ENCODE assay signal across 25 cellular contexts in genomic region chr11:73542175-73542574, GRCh38. TPM values are rescaled to one million over a fixed set of nuclear protein-coding genes. Genes with fewer than 3 reads are reported as not detected.
DNase-seq lines count a peak whose midpoint lies in the region; ATAC-seq and TF ChIP-seq lines count a peak whose summit lies in the region.
"Had no signal": no experiment of that assay in that cellular context is flagged by ENCODE, and none has a peak within 500 bp of the region (broad histone marks: within the 10 kb centered on the region; RNA-seq: fewer than 3 reads in every experiment).

No MANE protein-coding gene starts in this region.

- H3K36me3 Mint-ChIP-seq in MCF 10A (ENCODE audit: insufficient read depth, unreplicated experiment): no peaks in the 10 kb centered on the region

- 50% methylated on average over 1 of the region's 1 CpG for WGBS in mammary epithelial cell (ENCODE audit: low coverage, missing lambda C conversion rate)

- no peaks in the 10 kb centered on the region for H3K9me3 ChIP-seq in mammary epithelial cell (replicated peaks; ENCODE audit: insufficient read depth, low read length)
- H3K9me3 ChIP-seq in SK-N-MC (ENCODE audit: low read depth, low read length): no peaks in the 10 kb centered on the region
- H3K9me3 ChIP-seq in MG63: no peaks in the 10 kb centered on the region
- H3K9me3 ChIP-seq: breast epithelium, pancreas had no signal

- H3K36me3 ChIP-seq in mammary epithelial cell (ENCODE audit: insufficient read depth, low read length): no peaks in the 10 kb centered on the region
- no peaks in the 10 kb centered on the region for H3K36me3 ChIP-seq in SK-N-MC (ENCODE audit: insufficient read depth, low read length)
- H3K36me3 ChIP-seq in MG63: no peaks in the 10 kb centered on the region
- H3K36me3 ChIP-seq: breast epithelium, pancreas had no signal

- peak overlapping the region; percentile 9 for H3K4me3 Mint-ChIP-seq in MCF 10A (ENCODE audit: unreplicated experiment)
- H3K4me3 Mint-ChIP-seq: activated naive CD4-positive, alpha-beta T cell treated with anti-CD3 and anti-CD28 coated beads, Interleukin-2, amount 50 U/mL, for 24 hours; GM23338 had no signal

- H3K79me2 ChIP-seq in mammary epithelial cell (ENCODE audit: insufficient read depth, low read length): peaks cover 4% of the 10 kb centered on the region

- intact Hi-C loops in MCF 10A (cut with micrococcal nuclease): no loop called here
- intact Hi-C loops in mammary epithelial cell (cut with micrococcal nuclease): no loop called here

- CTCF ChIA-PET in MCF 10A (lab: Yijun Ruan, JAX): no interaction called here
- CTCF ChIA-PET in mammary epithelial cell (lab: Charles Lee; ENCODE audit: low non-redundant PET): no interaction called here

- dilution Hi-C loops in mammary epithelial cell (cut with HindIII; ENCODE audit: low sequenced_read_pairs): no loop called here

- DNase-seq in MCF 10A (ENCODE audit: unreplicated experiment) (peak; percentile 5), mammary epithelial cell (no peak), SK-N-MC (ENCODE audit: low read depth, low spot score) (no peak), MG63 (no peak), GM13976 (ENCODE audit: low spot score) (no peak), C1 segment of cervical spinal cord (lab: John Stamatoyannopoulos, UW) (no peak)
- no peak for DNase-seq in stimulated activated naive CD8-positive, alpha-beta T cell treated with anti-CD3 and anti-CD28 coated beads, Interleukin-15, Interleukin-2, amounts not matched to agents 100 U/mL and 50 U/mL, for 24 hours
- DNase-seq: activated CD4-positive, alpha-beta T cell treated with anti-CD3 and anti-CD28 coated beads for 48 hours; anterior cingulate cortex; mesenchymal stem cell; NCI-H1048; NCI-H1694; NCI-H446 treated with DMSO at 0.1 percent for 48 hours; NCI-H774; pancreas; small intestine; stimulated activated naive CD4-positive, alpha-beta T cell treated with Interleukin-2 at 50 U/mL for 16 hours had no signal

- H3K4me1 Mint-ChIP-seq in MCF 10A (ENCODE audit: insufficient read depth, unreplicated experiment): peaks cover 12% of the 10 kb centered on the region

- peaks cover 3% of the 10 kb centered on the region for H3K4me1 ChIP-seq in mammary epithelial cell (ENCODE audit: insufficient read depth, low read length)
- H3K4me1 ChIP-seq: breast epithelium had no signal

- H3K27ac ChIP-seq in mammary epithelial cell (ENCODE audit: insufficient read depth, low read depth, low read length) (no peak overlapping the region), SK-N-MC (peak overlapping the region; percentile 56)
- H3K27ac ChIP-seq: 22Rv1, breast epithelium, C4-2B, pancreas, VCaP had no signal

- no TSS peak for BruUV-seq in MCF 10A (replicated peaks; lab: Mats Ljungman, UMichigan)
- BruUV-seq in mammary epithelial cell (replicated peaks; lab: Mats Ljungman, UMichigan): no TSS peak

- H3K27me3 ChIP-seq in mammary epithelial cell (ENCODE audit: insufficient read depth, low read length) (no peaks in the 10 kb centered on the region), MG63 (no peaks in the 10 kb centered on the region)
- H3K27me3 ChIP-seq: breast epithelium, pancreas had no signal

- no peak overlapping the region for H3K27ac Mint-ChIP-seq in MCF 10A (ENCODE audit: low read depth, unreplicated experiment)
- H3K27ac Mint-ChIP-seq: activated naive CD4-positive, alpha-beta T cell treated with anti-CD3 and anti-CD28 coated beads, Interleukin-2, amount 50 U/mL, for 24 hours; activated T-helper 2 cell treated with anti-CD3 and anti-CD28 coated beads, Interferon-gamma antibody, Interleukin-2, Interleukin-4, amounts not matched to agents 10 μg/mL and 5 μg/mL and 100 μg/mL, durations not matched to agents 14 hours and 24 hours and 36 hours; GM23338 had no signal

- peak; percentile 28 for ATAC-seq in esophagus mucosa
- ATAC-seq in stimulated activated naive CD8-positive, alpha-beta T cell treated with anti-CD3 and anti-CD28 coated beads, Interleukin-15, Interleukin-2, amounts not matched to agents 100 U/mL and 50 U/mL, for 24 hours: no peak
- ATAC-seq: GM23338, pancreas had no signal

- no peaks in the 10 kb centered on the region for H3K27me3 Mint-ChIP-seq in MCF 10A (ENCODE audit: insufficient read depth, unreplicated experiment)
- H3K27me3 Mint-ChIP-seq: activated naive CD4-positive, alpha-beta T cell treated with anti-CD3 and anti-CD28 coated beads, Interleukin-2, amount 50 U/mL, for 24 hours had no signal

- H3K4me3 ChIP-seq in mammary epithelial cell (replicated peaks in 1 of 3; ENCODE audit: insufficient read depth in 1 of 3, low read depth in 2 of 3, low read length in 3 of 3): no peak overlapping the region
- H3K4me3 ChIP-seq in SK-N-MC: peak overlapping the region; percentile 50
- no peak overlapping the region for H3K4me3 ChIP-seq in MG63
- H3K4me3 ChIP-seq: breast epithelium, GM23338, pancreas had no signal

- H3K9ac ChIP-seq in mammary epithelial cell (ENCODE audit: insufficient read depth, low read length) (no peak overlapping the region), SK-N-MC (ENCODE audit: insufficient read length) (no peak overlapping the region)

- H2AFZ ChIP-seq in mammary epithelial cell (ENCODE audit: low read depth, low read length): no peak overlapping the region
- H2AFZ ChIP-seq: GM23338 had no signal

- no peak overlapping the region for H3K4me2 ChIP-seq in mammary epithelial cell (ENCODE audit: insufficient read depth, low read depth, low read length)
- H3K4me2 ChIP-seq: GM23338 had no signal

- no peaks in the 10 kb centered on the region for H4K20me1 ChIP-seq in mammary epithelial cell (ENCODE audit: insufficient read depth, low read length)

- POLR2A ChIA-PET in MCF 10A (lab: Yijun Ruan, JAX): no interaction called here

- no peaks in the 10 kb centered on the region for H3K9me3 Mint-ChIP-seq in MCF 10A (ENCODE audit: unreplicated experiment)
- H3K9me3 Mint-ChIP-seq: activated naive CD4-positive, alpha-beta T cell treated with anti-CD3 and anti-CD28 coated beads, Interleukin-2, amount 50 U/mL, for 24 hours; activated T-helper 2 cell treated with anti-CD3 and anti-CD28 coated beads, Interferon-gamma antibody, Interleukin-2, Interleukin-4, amounts not matched to agents 10 μg/mL and 5 μg/mL and 100 μg/mL, durations not matched to agents 14 hours and 24 hours and 36 hours; GM23338 had no signal

- TF ChIP-seq CTCF in MCF 10A (IDR thresholded peaks at IDR 0.05; ENCODE audit: unreplicated experiment) (no peak), mammary epithelial cell (conservative IDR thresholded peaks at IDR 0.05 in 1 of 2, IDR thresholded peaks at IDR 0.05 in 1 of 2; ENCODE audit: extremely low read depth in 1 of 2, insufficient read depth in 1 of 2, low read depth in 1 of 2, low read length in 2 of 2) (no peak), GM13976 (IDR thresholded peaks at IDR 0.05; ENCODE audit: borderline replicate concordance, control extremely low read depth, extremely low read depth, insufficient read depth, missing control alignments) (no peak)

- in situ Hi-C loops in mammary epithelial cell (cut with MboI; ENCODE audit: low sequenced_read_pairs in 2 of 2): no loop called here
- in situ Hi-C loops in GM13976 (cut with MboI; ENCODE audit: low sequenced_read_pairs, unreplicated experiment): no loop called here

RNA-seq across cellular contexts. Expression of gene FAM168A, which starts 55.7 kb away (rescaled TPM):
- total RNA-seq in MCF 10A (2022): 13.8 and 14.8 TPM in 2 replicates
- total RNA-seq in mammary epithelial cell: 10 to 100 TPM; 28.2 to 33.4 TPM
- 16.1 TPM for polyA plus RNA-seq in mammary epithelial cell
- 70.6 TPM for polyA minus RNA-seq in mammary epithelial cell
- 10.1 TPM for total RNA-seq in esophagus mucosa
- 10.7 and 15.3 TPM in 2 replicates for total RNA-seq in MG63 (2014; rRNA removed; shearing (Covaris generic); ENCODE audit: low replicate concordance)
